Comparison of ENCODE assay signal across 18 cellular contexts in genomic region chr10:29826801-29827200, GRCh38.
DNase-seq lines count a peak whose midpoint lies in the region; ATAC-seq, FAIRE-seq and TF ChIP-seq lines count a peak whose summit lies in the region.
"Had no signal": no experiment of that assay in that cellular context is flagged by ENCODE, and none has a peak within 500 bp of the region (broad histone marks: within the 10 kb centered on the region; RNA-seq: fewer than 3 reads in every experiment).

No MANE protein-coding gene starts in this region.

- H3K4me1 ChIP-seq in PC-9 (replicated peaks; ENCODE audit: insufficient read depth) (peaks cover 14% of the 10 kb centered on the region), endothelial cell of umbilical vein (ENCODE audit: control insufficient read depth, extremely low read depth, insufficient read depth, low read length) (peaks cover 13% of the 10 kb centered on the region)

- TF ChIP-seq POLR2A in endothelial cell of umbilical vein (IDR thresholded peaks at IDR 0.05; ENCODE audit: low read depth, low read length) = no peak

- peak overlapping the region; percentile 23 for H3K27ac Mint-ChIP-seq in mesothelial cell of epicardium
- no peak overlapping the region for H3K27ac Mint-ChIP-seq in activated CD4-positive, alpha-beta memory T cell treated with anti-CD3 and anti-CD28 coated beads, Interleukin-2, amount 10 ng/mL, durations not matched to agents 7 days and 5 days

- H3K27ac ChIP-seq in PC-9 (no peak overlapping the region), endothelial cell of umbilical vein (ENCODE audit: insufficient read depth, low read depth, low read length) (no peak overlapping the region)

- BruUV-seq in PC-9 (replicated peaks; lab: Mats Ljungman, UMichigan) (no TSS peak), endothelial cell of umbilical vein (replicated peaks; lab: Mats Ljungman, UMichigan) (no TSS peak)

- no peaks in the 10 kb centered on the region for H3K27me3 Mint-ChIP-seq in mesothelial cell of epicardium (ENCODE audit: low read depth)
- peaks cover 6% of the 10 kb centered on the region for H3K27me3 Mint-ChIP-seq in activated CD4-positive, alpha-beta memory T cell treated with anti-CD3 and anti-CD28 coated beads, Interleukin-2, amount 10 ng/mL, durations not matched to agents 7 days and 5 days

- peaks cover 52% of the 10 kb centered on the region for H3K4me1 Mint-ChIP-seq in mesothelial cell of epicardium
- H3K4me1 Mint-ChIP-seq in activated CD4-positive, alpha-beta memory T cell treated with anti-CD3 and anti-CD28 coated beads, Interleukin-2, amount 10 ng/mL, durations not matched to agents 7 days and 5 days = peaks cover 10% of the 10 kb centered on the region
- H3K4me1 Mint-ChIP-seq: CD4-positive, alpha-beta memory T cell had no signal

- no peak overlapping the region for H3K4me3 Mint-ChIP-seq in mesothelial cell of epicardium
- no peak overlapping the region for H3K4me3 Mint-ChIP-seq in activated CD4-positive, alpha-beta memory T cell treated with anti-CD3 and anti-CD28 coated beads, Interleukin-2, amount 10 ng/mL, durations not matched to agents 7 days and 5 days
- H3K4me3 Mint-ChIP-seq: CD4-positive, alpha-beta memory T cell had no signal

- H3K4me2 ChIP-seq in PC-9 (0 out of 2 replicates have a peak overlapping the region, but pooled peaks have one; percentile 16), endothelial cell of umbilical vein (ENCODE audit: insufficient read depth, low read length) (no peak overlapping the region)

- H3K27me3 ChIP-seq in PC-9 (ENCODE audit: insufficient read depth, low read depth) (no peaks in the 10 kb centered on the region), endothelial cell of umbilical vein (ENCODE audit: control insufficient read depth in 2 of 2, insufficient read depth in 2 of 2, low read length in 2 of 2) (no peaks in the 10 kb centered on the region)

- no peak for DNase-seq in PC-9
- DNase-seq in endothelial cell of umbilical vein (ENCODE audit: low read depth, low spot score) = peak; percentile 47
- DNase-seq in mesothelial cell of epicardium (ENCODE audit: low spot score in 2 of 2, unreplicated experiment in 2 of 2) = no peak
- DNase-seq in OCI-M1 (lab: John Stamatoyannopoulos, UW) = no peak
- DNase-seq in activated CD4-positive, alpha-beta memory T cell treated with anti-CD3 and anti-CD28 coated beads, Interleukin-2, amount 10 ng/mL, durations not matched to agents 7 days and 5 days = no peak
- DNase-seq in occipital lobe (lab: John Stamatoyannopoulos, UW) = no peak
- DNase-seq: Caco-2; CD4-positive, alpha-beta memory T cell; DMS 273 treated with DMSO at 0.1 percent for 48 hours; Kasumi-1; NCI-H1694 treated with DMSO at 0.1 percent for 48 hours; NCI-H2081 treated with DMSO at 0.1 percent for 48 hours; NCI-H446 treated with DMSO at 0.1 percent for 48 hours; NCI-H526 treated with DMSO at 0.1 percent for 48 hours; RPMI8226; SHP77 had no signal

- H3K79me2 ChIP-seq in PC-9 (ENCODE audit: low read depth) (no peaks in the 10 kb centered on the region), endothelial cell of umbilical vein (ENCODE audit: control insufficient read depth, insufficient read depth, low read length) (no peaks in the 10 kb centered on the region)

- H4K20me1 ChIP-seq in PC-9 (ENCODE audit: insufficient read depth) (no peaks in the 10 kb centered on the region), endothelial cell of umbilical vein (replicated peaks; ENCODE audit: control insufficient read depth, extremely low read depth, insufficient read depth, low read length) (no peaks in the 10 kb centered on the region)

- no peaks in the 10 kb centered on the region for H3K9me1 ChIP-seq in endothelial cell of umbilical vein (replicated peaks; ENCODE audit: control insufficient read depth, extremely low read depth, insufficient read depth, low read length)

- TF ChIP-seq CTCF in PC-9 (conservative IDR thresholded peaks at IDR 0.05) (no peak), endothelial cell of umbilical vein (IDR thresholded peaks at IDR 0.05; ENCODE audit: extremely low read depth in 1 of 2, insufficient read depth in 1 of 2, low read depth in 1 of 2, low read length in 2 of 2) (no peak), mesothelial cell of epicardium (IDR thresholded peaks at IDR 0.05; ENCODE audit: unreplicated experiment) (no peak)

- CTCF ChIA-PET in PC-9 (lab: Charles Lee) (no interaction called here), endothelial cell of umbilical vein (lab: Charles Lee) (interaction anchor here (1.0 to 1.6 kb wide), 4 partner anchors 8 to 314 kb away, joined by 3 to 4 read pairs (median 3); no protein-coding TSS in a partner anchor)
- CTCF ChIA-PET in activated CD4-positive, alpha-beta memory T cell treated with anti-CD3 and anti-CD28 coated beads, Interleukin-2, amount 10 ng/mL, durations not matched to agents 7 days and 5 days (lab: Charles Lee) = no interaction called here

- H3K4me3 ChIP-seq in PC-9 (no peak overlapping the region), endothelial cell of umbilical vein (replicated peaks in 1 of 3; ENCODE audit: insufficient read depth in 1 of 3, low read depth in 1 of 3, low read length in 3 of 3) (no peak overlapping the region)

- H2AFZ ChIP-seq in PC-9 = no peak overlapping the region
- no peak overlapping the region for H2AFZ ChIP-seq in endothelial cell of umbilical vein (ENCODE audit: low read depth, low read length)

- no peaks in the 10 kb centered on the region for H3K9me2 ChIP-seq in PC-9 (ENCODE audit: insufficient read depth)

- H3K36me3 Mint-ChIP-seq in mesothelial cell of epicardium = peaks cover 4% of the 10 kb centered on the region
- peaks cover 4% of the 10 kb centered on the region for H3K36me3 Mint-ChIP-seq in activated CD4-positive, alpha-beta memory T cell treated with anti-CD3 and anti-CD28 coated beads, Interleukin-2, amount 10 ng/mL, durations not matched to agents 7 days and 5 days (ENCODE audit: low read depth)
- H3K36me3 Mint-ChIP-seq: CD4-positive, alpha-beta memory T cell had no signal

- no peak for FAIRE-seq in endothelial cell of umbilical vein (lab: Jason Lieb, UNC)
- FAIRE-seq: GM12892 had no signal

- H3K9me3 Mint-ChIP-seq in mesothelial cell of epicardium = peaks cover 8% of the 10 kb centered on the region
- H3K9me3 Mint-ChIP-seq in activated CD4-positive, alpha-beta memory T cell treated with anti-CD3 and anti-CD28 coated beads, Interleukin-2, amount 10 ng/mL, durations not matched to agents 7 days and 5 days = peaks cover 9% of the 10 kb centered on the region

- no peaks in the 10 kb centered on the region for H3F3A ChIP-seq in PC-9 (ENCODE audit: insufficient read depth, low read depth)

- dilution Hi-C loops in endothelial cell of umbilical vein (cut with MboI; ENCODE audit: extremely low pct_ligation_motif_present, low sequenced_read_pairs) = no loop called here

- intact Hi-C loops in PC-9 (cut with micrococcal nuclease; ENCODE audit: unreplicated experiment) = no loop called here
- intact Hi-C loops in endothelial cell of umbilical vein (cut with micrococcal nuclease) = no loop called here

- POLR2A ChIA-PET in PC-9 (lab: Charles Lee; ENCODE audit: unreplicated experiment) = no interaction called here
- POLR2A ChIA-PET in endothelial cell of umbilical vein (lab: Charles Lee) = no interaction called here
- POLR2A ChIA-PET in activated CD4-positive, alpha-beta memory T cell treated with anti-CD3 and anti-CD28 coated beads, Interleukin-2, amount 10 ng/mL, durations not matched to agents 7 days and 5 days (lab: Charles Lee) = no interaction called here

- no peaks in the 10 kb centered on the region for H3K36me3 ChIP-seq in PC-9 (ENCODE audit: low read depth)
- no peaks in the 10 kb centered on the region for H3K36me3 ChIP-seq in endothelial cell of umbilical vein (ENCODE audit: control insufficient read depth in 2 of 2, extremely low read depth in 1 of 2, insufficient read depth in 2 of 2, low read length in 2 of 2)

- no peaks in the 10 kb centered on the region for H3K9me3 ChIP-seq in PC-9 (ENCODE audit: insufficient read depth, low read depth)
- no peaks in the 10 kb centered on the region for H3K9me3 ChIP-seq in endothelial cell of umbilical vein (replicated peaks; ENCODE audit: control insufficient read depth, insufficient read depth, low read length)

- no peak overlapping the region for H3K9ac ChIP-seq in endothelial cell of umbilical vein (replicated peaks; ENCODE audit: extremely low read depth, insufficient read depth, low read length)

- ATAC-seq in GM18519 (IDR thresholded peaks at IDR 0.05; ENCODE audit: low FRiP score, unreplicated experiment) = no peak

TF ChIP-seq in endothelial cell of umbilical vein, 7 proteins besides CTCF, POLR2A, EP300 and RAD21:
- TF ChIP-seq FOS (IDR thresholded peaks at IDR 0.05; ENCODE audit: borderline replicate concordance, insufficient read depth, low read length) (peak; percentile 2), MAX (IDR thresholded peaks at IDR 0.05; ENCODE audit: insufficient read depth, insufficient read length) (no peak), GATA2 (IDR thresholded peaks at IDR 0.05; ENCODE audit: insufficient read depth, insufficient read length, low read depth, low read length) (no peak)
TF ChIP-seq in endothelial cell of umbilical vein: peak in this region for 1.
